In the genomic region with DNA sequence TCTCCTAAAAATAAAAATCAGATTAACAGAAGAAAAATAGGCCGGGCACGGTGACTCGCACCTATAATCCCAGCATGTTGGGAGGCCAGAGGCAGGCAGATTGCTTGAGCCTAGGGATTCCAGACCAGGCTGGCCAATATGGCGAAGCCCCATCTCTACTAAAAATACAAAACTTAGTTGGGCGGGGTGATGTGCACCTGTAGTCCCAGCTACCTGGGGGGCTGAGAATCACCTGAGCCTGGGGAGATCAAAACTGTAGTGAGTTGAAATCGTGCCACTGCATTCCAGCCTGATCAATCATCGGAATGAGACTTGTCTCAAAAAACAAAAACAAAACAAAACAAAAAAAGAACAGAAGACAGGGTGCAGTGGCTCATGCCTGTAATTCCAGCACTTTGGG, we compare ENCODE assay signal across 18 cellular contexts. TPM values are rescaled to one million over a fixed set of nuclear protein-coding genes. Genes with fewer than 3 reads are reported as not detected.
A peak's percentile ranks its signal among the peaks of the same experiment; 100 is the strongest.
DNase-seq lines count a peak whose midpoint lies in the region; ATAC-seq lines count a peak whose summit lies in the region.
"Had no signal": no experiment of that assay in that cellular context is flagged by ENCODE, and none has a peak within 500 bp of the region (broad histone marks: within the 10 kb centered on the region; RNA-seq: fewer than 3 reads in every experiment).

No MANE protein-coding gene starts in this region.

- 0 out of 2 replicates have a peak, but pooled peaks cover 5% of the 10 kb centered on the region for H3F3A ChIP-seq in GM23248 (ENCODE audit: insufficient read depth)

- H3K36me3 ChIP-seq in GM23248 (ENCODE audit: low read depth) (no peaks in the 10 kb centered on the region), stomach smooth muscle (ENCODE audit: control insufficient read depth in 2 of 2, insufficient read depth in 2 of 2, low read length in 2 of 2) (no peaks in the 10 kb centered on the region)
- H3K36me3 ChIP-seq: prostate gland, SJSA1 had no signal

- H2AFZ ChIP-seq in GM23248 = peak overlapping the region; percentile 62; the same call in 1 of the 2 replicates

- no peak for DNase-seq in GM23248
- no peak for DNase-seq in memory B cell (ENCODE audit: low spot score in 2 of 2)
- DNase-seq in stimulated activated CD4-positive, alpha-beta T cell treated with anti-CD3 and anti-CD28 coated beads, Interleukin-2, amount 100 ng/mL, for 48 hours = no peak
- no peak for DNase-seq in posterior cingulate gyrus
- DNase-seq in AG20443 (ENCODE audit: low spot score) = no peak
- DNase-seq: activated gamma-delta T cell; AML-193; GDM1; kidney glomerular epithelial cell; NCI-H1930; NCI-H510A; stimulated activated naive CD8-positive, alpha-beta T cell treated with anti-CD3 and anti-CD28 coated beads, Interleukin-15, amount 100 ng/mL, for 72 hours; T-helper 9 cell had no signal

- no peaks in the 10 kb centered on the region for H3K36me3 Mint-ChIP-seq in memory B cell

- H3K27ac ChIP-seq in GM23248 = no peak overlapping the region
- peak overlapping the region; percentile 87 for H3K27ac ChIP-seq in adipose tissue (ENCODE audit: low read depth, low read length)
- H3K27ac ChIP-seq in stomach smooth muscle (ENCODE audit: low read length) = peak overlapping the region; percentile 41
- H3K27ac ChIP-seq: prostate gland, SJSA1 had no signal

- no peaks in the 10 kb centered on the region for H3K27me3 Mint-ChIP-seq in memory B cell
- H3K27me3 Mint-ChIP-seq: stimulated activated naive CD8-positive, alpha-beta T cell treated with anti-CD3 and anti-CD28 coated beads, Interleukin-15, amount 100 ng/mL, for 72 hours had no signal

- intact Hi-C loops in posterior cingulate gyrus (cut with DNase I) = no loop called here

- H3K79me2 ChIP-seq in GM23248 (ENCODE audit: insufficient read depth) = no peaks in the 10 kb centered on the region

- no peak overlapping the region for H3K9ac ChIP-seq in GM23248
- H3K9ac ChIP-seq in stomach smooth muscle (ENCODE audit: low read length in 2 of 2) = no peak overlapping the region

- H3K4me1 ChIP-seq in GM23248 (ENCODE audit: insufficient read depth) = no peaks in the 10 kb centered on the region
- H3K4me1 ChIP-seq in stomach smooth muscle (ENCODE audit: control insufficient read depth, insufficient read depth, low read length) = no peaks in the 10 kb centered on the region
- H3K4me1 ChIP-seq: prostate gland, SJSA1 had no signal

- peaks cover 11% of the 10 kb centered on the region for H3K4me1 Mint-ChIP-seq in memory B cell
- H3K4me1 Mint-ChIP-seq: stimulated activated naive CD8-positive, alpha-beta T cell treated with anti-CD3 and anti-CD28 coated beads, Interleukin-15, amount 100 ng/mL, for 72 hours had no signal

- H3K9me3 Mint-ChIP-seq in memory B cell = no peaks in the 10 kb centered on the region
- H3K9me3 Mint-ChIP-seq: stimulated activated naive CD8-positive, alpha-beta T cell treated with anti-CD3 and anti-CD28 coated beads, Interleukin-15, amount 100 ng/mL, for 72 hours had no signal

- in situ Hi-C loops in GM23248 (cut with MboI) = no loop called here

- no peaks in the 10 kb centered on the region for H3K9me2 ChIP-seq in GM23248 (ENCODE audit: insufficient read depth)

- H3K4me3 Mint-ChIP-seq in memory B cell = peak overlapping the region; percentile 6
- H3K4me3 Mint-ChIP-seq: stimulated activated naive CD8-positive, alpha-beta T cell treated with anti-CD3 and anti-CD28 coated beads, Interleukin-15, amount 100 ng/mL, for 72 hours had no signal

- peak overlapping the region; percentile 64 for H3K27ac Mint-ChIP-seq in memory B cell
- H3K27ac Mint-ChIP-seq: stimulated activated naive CD8-positive, alpha-beta T cell treated with anti-CD3 and anti-CD28 coated beads, Interleukin-15, amount 100 ng/mL, for 72 hours had no signal

- ATAC-seq in memory B cell (ENCODE audit: low read depth) (no peak), HG02970 (IDR thresholded peaks at IDR 0.05; ENCODE audit: low FRiP score, unreplicated experiment) (no peak)
- ATAC-seq: stimulated activated naive CD8-positive, alpha-beta T cell treated with anti-CD3 and anti-CD28 coated beads, Interleukin-15, amount 100 ng/mL, for 72 hours had no signal

- H3K9me3 ChIP-seq in GM23248 (ENCODE audit: low read depth) = no peaks in the 10 kb centered on the region
- H3K9me3 ChIP-seq in stomach smooth muscle (ENCODE audit: control insufficient read depth in 2 of 2, low read length in 2 of 2) = no peaks in the 10 kb centered on the region
- H3K9me3 ChIP-seq: prostate gland, SJSA1 had no signal

- H3K27me3 ChIP-seq in GM23248 (replicated peaks; ENCODE audit: insufficient read depth) (no peaks in the 10 kb centered on the region), stomach smooth muscle (ENCODE audit: control insufficient read depth in 1 of 2, insufficient read depth in 2 of 2, low read length in 2 of 2) (no peaks in the 10 kb centered on the region)
- H3K27me3 ChIP-seq: SJSA1 had no signal

- no peak overlapping the region for H3K4me2 ChIP-seq in GM23248 (ENCODE audit: unreplicated experiment)

- H4K20me1 ChIP-seq in GM23248 (ENCODE audit: insufficient read depth) = no peaks in the 10 kb centered on the region

- H3K4me3 ChIP-seq in GM23248 = no peak overlapping the region
- no peak overlapping the region for H3K4me3 ChIP-seq in stomach smooth muscle (ENCODE audit: low read length in 2 of 2)
- H3K4me3 ChIP-seq: prostate gland, SJSA1 had no signal

- 84 to 86% methylated on average over 7 of the region's 7 CpGs for WGBS in GM23248 (ENCODE audit: low coverage in 1 of 2, low lambda C conversion rate in 2 of 2, missing lambda C conversion rate in 2 of 2), 2 experiments
- WGBS in adipose tissue, 3 donors = 87 to 92% (median 90%) methylated on average over 7 of the region's 7 CpGs

RNA-seq across cellular contexts. Expression of gene NOCT, which starts 32.8 kb away (rescaled TPM):
- 12.6 and 15.3 TPM in 2 replicates for total RNA-seq in GM23248 (2014; rRNA removed; shearing (Covaris generic))
- polyA plus RNA-seq in GM23248 (2016; fragmentation: Nextera tagmentation; extraction: Ambion mirVana) (4.7 and 5.1 TPM in 2 replicates), adipose tissue (10 to 100 TPM in 1 of 3 donors, 1 to 10 TPM in 1, under 1 TPM in 1; 0.97 to 34.7 (median 5.7) TPM)
